ENCODE assay signal across 28 cellular contexts in genomic region chr6:157881375-157881774, GRCh38. TPM values are rescaled to one million over a fixed set of nuclear protein-coding genes. Genes with fewer than 3 reads are reported as not detected.
DNase-seq lines count a peak whose midpoint lies in the region; ATAC-seq and FAIRE-seq lines count a peak whose summit lies in the region.
"Had no signal": no experiment of that assay in that cellular context is flagged by ENCODE, and none has a peak within 500 bp of the region (broad histone marks: within the 10 kb centered on the region; RNA-seq: fewer than 3 reads in every experiment).

No MANE protein-coding gene starts in this region.

- CTCF ChIA-PET in activated naive CD4-positive, alpha-beta T cell treated with anti-CD3 and anti-CD28 coated beads for 36 hours (lab: Charles Lee) = interaction anchor here (0.6 to 10.1 kb wide), 6 partner anchors 9 to 145 kb away, joined by 3 to 142 read pairs (median 4); no protein-coding TSS in a partner anchor

- peaks cover 58% of the 10 kb centered on the region for H3K36me3 Mint-ChIP-seq in activated naive CD4-positive, alpha-beta T cell treated with anti-CD3 and anti-CD28 coated beads for 36 hours (ENCODE audit: low read depth)
- H3K36me3 Mint-ChIP-seq in naive thymus-derived CD8-positive, alpha-beta T cell = peaks cover 7 to 69% (median 55%) of the 10 kb centered on the region in 3 donors

- H3K27ac Mint-ChIP-seq in activated naive CD4-positive, alpha-beta T cell treated with anti-CD3 and anti-CD28 coated beads for 36 hours = peak overlapping the region; percentile 78
- H3K27ac Mint-ChIP-seq in naive thymus-derived CD8-positive, alpha-beta T cell = peak overlapping the region in 8 of 10 donors; percentile 35 to 82 (median 62)
- H3K27ac Mint-ChIP-seq: activated CD4-positive, alpha-beta T cell treated with anti-CD3 and anti-CD28 coated beads, Interleukin-2, amount 10 ng/mL, durations not matched to agents 7 days and 5 days; activated T-helper 1 cell treated with anti-CD3 and anti-CD28 coated beads, Interleukin-12 subunit alpha, Interleukin-12 subunit beta, Interleukin-2, Interleukin-4 antibody, amounts not matched to agents 30 ng/mL and 10 ng/mL and 1 ng/mL, durations not matched to agents 14 hours and 24 hours and 36 hours; stimulated activated naive B cell treated with anti-CD40 and anti-IgM and Interleukin-4, amounts not matched to agents 10 μg/mL and 1 μg/mL and 100 μg/mL, for 72 hours had no signal

- no peak for DNase-seq in activated naive CD4-positive, alpha-beta T cell treated with anti-CD3 and anti-CD28 coated beads for 36 hours
- DNase-seq in activated naive CD4-positive, alpha-beta T cell (lab: John Stamatoyannopoulos, UW) = no peak
- no peak for DNase-seq in GM19239 (ENCODE audit: insufficient read length, low spot score)
- no peak for DNase-seq in epithelial cell of prostate (ENCODE audit: low read depth, low spot score)
- no peak for DNase-seq in naive thymus-derived CD8-positive, alpha-beta T cell
- DNase-seq in KG1 (lab: John Stamatoyannopoulos, UW) = no peak
- DNase-seq in stimulated activated naive CD4-positive, alpha-beta T cell treated with Interleukin-2 at 50 U/mL for 16 hours (lab: John Stamatoyannopoulos, UW) = no peak
- DNase-seq: activated CD4-positive, alpha-beta T cell treated with anti-CD3 and anti-CD28 coated beads, Interleukin-2, amount 10 ng/mL, durations not matched to agents 7 days and 5 days; caudate nucleus; effector CD8-positive, alpha-beta T cell; EL; erythroblast; foreskin fibroblast; head of caudate nucleus; kidney; NCI-H1105 treated with DMSO at 0.1 percent for 48 hours; NCI-H1930; NCI-H2171 treated with DMSO at 0.1 percent for 48 hours; NCI-H510A; small intestine; stimulated activated naive B cell treated with anti-CD40 and anti-IgM and Interleukin-4, amounts not matched to agents 10 μg/mL and 1 μg/mL and 100 μg/mL, for 72 hours had no signal

- peak overlapping the region; percentile 49 for H3K27ac ChIP-seq in epithelial cell of prostate
- H3K27ac ChIP-seq: A549, coronary artery, right atrium auricular region had no signal

- no peaks in the 10 kb centered on the region for H3K9me3 Mint-ChIP-seq in activated naive CD4-positive, alpha-beta T cell treated with anti-CD3 and anti-CD28 coated beads for 36 hours
- H3K9me3 Mint-ChIP-seq in naive thymus-derived CD8-positive, alpha-beta T cell = no peaks in the 10 kb centered on the region
- H3K9me3 Mint-ChIP-seq: activated CD4-positive, alpha-beta T cell treated with anti-CD3 and anti-CD28 coated beads, Interleukin-2, amount 10 ng/mL, durations not matched to agents 7 days and 5 days; neural crest cell had no signal

- POLR2A ChIA-PET in naive thymus-derived CD8-positive, alpha-beta T cell (lab: Charles Lee) = no interaction called here

- H3K4me3 Mint-ChIP-seq in activated naive CD4-positive, alpha-beta T cell treated with anti-CD3 and anti-CD28 coated beads for 36 hours = no peak overlapping the region
- H3K4me3 Mint-ChIP-seq in naive thymus-derived CD8-positive, alpha-beta T cell = no peak overlapping the region
- H3K4me3 Mint-ChIP-seq: activated CD4-positive, alpha-beta T cell treated with anti-CD3 and anti-CD28 coated beads, Interleukin-2, amount 10 ng/mL, durations not matched to agents 7 days and 5 days; activated T-helper 1 cell treated with anti-CD3 and anti-CD28 coated beads, Interleukin-12 subunit alpha, Interleukin-12 subunit beta, Interleukin-2, Interleukin-4 antibody, amounts not matched to agents 30 ng/mL and 10 ng/mL and 1 ng/mL, durations not matched to agents 14 hours and 24 hours and 36 hours; neural crest cell; stimulated activated naive B cell treated with anti-CD40 and anti-IgM and Interleukin-4, amounts not matched to agents 10 μg/mL and 1 μg/mL and 100 μg/mL, for 72 hours had no signal

- FAIRE-seq in GM19239 (lab: Jason Lieb, UNC) = peak; percentile 63
- FAIRE-seq: A549, K562, kidney, small intestine had no signal

- no peaks in the 10 kb centered on the region for H3K27me3 Mint-ChIP-seq in activated naive CD4-positive, alpha-beta T cell treated with anti-CD3 and anti-CD28 coated beads for 36 hours (ENCODE audit: low read depth)
- H3K27me3 Mint-ChIP-seq in naive thymus-derived CD8-positive, alpha-beta T cell = no peaks in the 10 kb centered on the region
- H3K27me3 Mint-ChIP-seq: activated CD4-positive, alpha-beta T cell treated with anti-CD3 and anti-CD28 coated beads, Interleukin-2, amount 10 ng/mL, durations not matched to agents 7 days and 5 days; stimulated activated naive B cell treated with anti-CD40 and anti-IgM and Interleukin-4, amounts not matched to agents 10 μg/mL and 1 μg/mL and 100 μg/mL, for 72 hours had no signal

- intact Hi-C loops in activated naive CD4-positive, alpha-beta T cell treated with anti-CD3 and anti-CD28 coated beads for 36 hours (cut with micrococcal nuclease) = loop anchor here (5.0 kb wide), 1 partner anchor 766 kb away; no protein-coding TSS in a partner anchor

- no peak for ATAC-seq in naive thymus-derived CD8-positive, alpha-beta T cell
- ATAC-seq in GM19035 (IDR thresholded peaks at IDR 0.05; ENCODE audit: unreplicated experiment) = no peak
- ATAC-seq: A549; K562; stimulated activated naive B cell treated with anti-CD40 and anti-IgM and Interleukin-4, amounts not matched to agents 10 μg/mL and 1 μg/mL and 100 μg/mL, for 72 hours had no signal

- H3K4me1 Mint-ChIP-seq in activated naive CD4-positive, alpha-beta T cell treated with anti-CD3 and anti-CD28 coated beads for 36 hours (ENCODE audit: low read depth) = peaks cover 91% of the 10 kb centered on the region
- peaks cover 37 to 85% (median 80%) of the 10 kb centered on the region in 4 donors for H3K4me1 Mint-ChIP-seq in naive thymus-derived CD8-positive, alpha-beta T cell

RNA-seq across cellular contexts. Expression of gene SNX9, which starts 58.3 kb away (rescaled TPM):
- 10 to 100 TPM; 34.3 to 34.6 TPM for total RNA-seq in activated naive CD4-positive, alpha-beta T cell treated with anti-CD3 and anti-CD28 coated beads for 36 hours
- 10 to 100 TPM; 38.2 TPM for total RNA-seq in naive thymus-derived CD8-positive, alpha-beta T cell
- 10 to 100 TPM; 15.6 to 32.8 (median 19.7) TPM for polyA plus RNA-seq in naive thymus-derived CD8-positive, alpha-beta T cell
